Comparison of ENCODE assay signal across 8 cellular contexts in genomic region chr19:43534811-43535761, GRCh38. TPM values are rescaled to one million over a fixed set of nuclear protein-coding genes. Genes with fewer than 3 reads are reported as not detected.
DNase-seq lines count a peak whose midpoint lies in the region; ATAC-seq and TF ChIP-seq lines count a peak whose summit lies in the region.

No MANE protein-coding gene starts in this region.

- H3K4me2 ChIP-seq in PC-3 (ENCODE audit: low read length) (peak overlapping the region; percentile 90), smooth muscle cell (no peak overlapping the region)

- no peaks in the 10 kb centered on the region for H3K9me2 ChIP-seq in PC-3 (replicated peaks; ENCODE audit: low read length)

- H3K79me2 ChIP-seq in PC-3 (ENCODE audit: low read length) (no peaks in the 10 kb centered on the region), smooth muscle cell (ENCODE audit: low read depth) (no peaks in the 10 kb centered on the region)

- DNase-seq in NCI-H446 treated with DMSO at 0.1 percent for 48 hours (lab: John Stamatoyannopoulos, UW) (peak; percentile 3), NCI-H446 (lab: John Stamatoyannopoulos, UW) (no peak), PC-3 (peak; percentile 17), breast epithelium (ENCODE audit: low spot score in 2 of 2) (peak; percentile 60 to 64), islet precursor cell (peak; percentile 90), smooth muscle cell (lab: John Stamatoyannopoulos, UW; ENCODE audit: unreplicated experiment) (peak; percentile 3), AML-193 (lab: John Stamatoyannopoulos, UW) (no peak)

- peak; percentile 49 for TF ChIP-seq CTCF in PC-3 (conservative IDR thresholded peaks at IDR 0.05; ENCODE audit: low read depth, low read length)
- TF ChIP-seq CTCF in breast epithelium (IDR thresholded peaks at IDR 0.05), result peak; percentile 57 to 64 (median 58)
- peak; percentile 44 for TF ChIP-seq CTCF in smooth muscle cell (IDR thresholded peaks at IDR 0.05; ENCODE audit: borderline replicate concordance, insufficient read depth, poor library complexity, severe bottlenecking)

- no peak overlapping the region for H3K9ac ChIP-seq in PC-3 (ENCODE audit: low read length)
- H3K9ac ChIP-seq in smooth muscle cell (ENCODE audit: low read depth), result no peak overlapping the region

- H3K27ac ChIP-seq in PC-3 (ENCODE audit: low read length) (no peak overlapping the region), breast epithelium (peak overlapping the region; percentile 82 to 87), smooth muscle cell (ENCODE audit: low read depth) (peak overlapping the region; percentile 31)

- TF ChIP-seq POLR2A in breast epithelium (IDR thresholded peaks at IDR 0.05), result no peak

- H3K27me3 ChIP-seq in PC-3 (ENCODE audit: low read length) (no peaks in the 10 kb centered on the region), breast epithelium (no peaks in the 10 kb centered on the region), smooth muscle cell (ENCODE audit: low read depth) (no peaks in the 10 kb centered on the region)

- CTCF ChIA-PET in PC-3 (lab: Charles Lee), result interaction anchor here (0.5 kb wide), 1 partner anchor 134 kb away, joined by 14 read pairs; no protein-coding TSS in a partner anchor

- POLR2A ChIA-PET in PC-3 (lab: Charles Lee; ENCODE audit: unreplicated experiment), result no interaction called here

- no TSS peak for BruUV-seq in PC-3 (replicated peaks; lab: Mats Ljungman, UMichigan)

- no peaks in the 10 kb centered on the region for H3F3A ChIP-seq in PC-3 (ENCODE audit: low read length, unreplicated experiment)
- no peaks in the 10 kb centered on the region for H3F3A ChIP-seq in smooth muscle cell (ENCODE audit: low read depth)

- 65% methylated on average over 30 of the region's 62 CpGs for WGBS in smooth muscle cell (ENCODE audit: low lambda C conversion rate)

- ATAC-seq in PC-3, result no peak
- no peak for ATAC-seq in HG02571 (IDR thresholded peaks at IDR 0.05; ENCODE audit: unreplicated experiment)

- H3K4me3 ChIP-seq in PC-3 (ENCODE audit: low read length) (no peak overlapping the region), breast epithelium (peak overlapping the region in 1 of 3 donors; percentile 71), smooth muscle cell (no peak overlapping the region)

- intact Hi-C loops in PC-3 (cut with micrococcal nuclease) (loop anchor here (2.0 kb wide), 1 partner anchor 60 kb away; no protein-coding TSS in a partner anchor), breast epithelium (cut with DNase I; ENCODE audit: low total_unique reads) (loop anchor here (10.0 kb wide), 1 partner anchor 60 kb away; the partner anchor contains the start of genes IRGQ and ZNF576)

- H3K9me3 ChIP-seq in PC-3 (ENCODE audit: low read length) (no peaks in the 10 kb centered on the region), breast epithelium (no peaks in the 10 kb centered on the region), smooth muscle cell (replicated peaks; ENCODE audit: low read depth) (no peaks in the 10 kb centered on the region)

- H3K4me1 ChIP-seq in PC-3 (ENCODE audit: insufficient read depth, low read length), result peaks cover 9% of the 10 kb centered on the region
- H3K4me1 ChIP-seq in breast epithelium, result no peaks in the 10 kb centered on the region
- H3K4me1 ChIP-seq in smooth muscle cell (ENCODE audit: low read depth), result peaks cover 4% of the 10 kb centered on the region

- H3K36me3 ChIP-seq in PC-3 (ENCODE audit: low read depth, low read length) (peaks cover 4% of the 10 kb centered on the region; the same call in 1 of the 2 replicates), breast epithelium (no peaks in the 10 kb centered on the region), smooth muscle cell (ENCODE audit: low read depth) (peaks cover 14% of the 10 kb centered on the region)

- H4K20me1 ChIP-seq in PC-3 (ENCODE audit: low read length), result no peaks in the 10 kb centered on the region
- H4K20me1 ChIP-seq in smooth muscle cell (ENCODE audit: low read depth), result no peaks in the 10 kb centered on the region

- H2AFZ ChIP-seq in PC-3 (ENCODE audit: low read length) (no peak overlapping the region), smooth muscle cell (ENCODE audit: low read depth) (no peak overlapping the region)

RNA-seq across cellular contexts. Expression of gene ZNF575, which starts 2.1 kb away (rescaled TPM):
- total RNA-seq in PC-3 (2014; rRNA removed), result 0.98 TPM in 1 of 2 replicates, not detected in the other
- total RNA-seq in breast epithelium, result under 1 TPM; 0.59 to 0.98 (median 0.64) TPM
- 0.18 TPM in 1 of 2 replicates, not detected in the other for total RNA-seq in smooth muscle cell
- 1.7 and 2.4 TPM in 2 replicates for polyA plus RNA-seq in smooth muscle cell

RNA-seq across cellular contexts. Expression of gene ETHE1, which starts 8.1 kb away (rescaled TPM):
- total RNA-seq in PC-3 (2014; rRNA removed) (34.2 and 44.9 TPM in 2 replicates), breast epithelium (10 to 100 TPM; 41.6 to 70.1 (median 59.4) TPM), smooth muscle cell (45.4 and 61.1 TPM in 2 replicates)
- polyA plus RNA-seq in smooth muscle cell, result 57.6 and 61.4 TPM in 2 replicates

RNA-seq across cellular contexts. Expression of gene PHLDB3, which starts 30.5 kb away (rescaled TPM):
- 29.0 and 36.0 TPM in 2 replicates for total RNA-seq in PC-3 (2014; rRNA removed)
- total RNA-seq in breast epithelium, result 10 to 100 TPM in 2 of 3 donors, 1 to 10 TPM in 1; 7.5 to 19.5 (median 15.1) TPM
- 7.2 and 8.9 TPM in 2 replicates for total RNA-seq in smooth muscle cell
- polyA plus RNA-seq in smooth muscle cell, result 8.6 and 17.4 TPM in 2 replicates

RNA-seq across cellular contexts. Expression of gene XRCC1, which starts 40.2 kb away (rescaled TPM):
- total RNA-seq in PC-3 (2014; rRNA removed), result 23.4 and 43.1 TPM in 2 replicates
- 10 to 100 TPM; 21.0 to 30.6 (median 29.0) TPM for total RNA-seq in breast epithelium
- total RNA-seq in smooth muscle cell, result 19.0 and 24.9 TPM in 2 replicates
- 35.1 and 43.0 TPM in 2 replicates for polyA plus RNA-seq in smooth muscle cell

RNA-seq across cellular contexts. Expression of gene PINLYP, which starts 40.5 kb away (rescaled TPM):
- total RNA-seq in PC-3 (2014; rRNA removed), result 0.18 TPM in 1 of 2 replicates, not detected in the other
- total RNA-seq in breast epithelium, result 10 to 100 TPM in 1 of 3 donors, 1 to 10 TPM in 2; 4.5 to 12.5 (median 6.9) TPM
- total RNA-seq in smooth muscle cell, result 1.7 and 5.5 TPM in 2 replicates
- 2.2 and 8.3 TPM in 2 replicates for polyA plus RNA-seq in smooth muscle cell

Comparison
In these comparisons a context has a peak if more than half of its experiments do, and no peak if none do; other contexts are left out.
1. DNase-seq: peak in NCI-H446 treated with DMSO at 0.1 percent for 48 hours (single experiment), PC-3 (single experiment), breast epithelium (2 of 2), islet precursor cell (single experiment) and smooth muscle cell (single experiment); none in NCI-H446 (0 of 2) and AML-193 (0 of 2).
2. Peak in every context shown above with its lines, with median percentiles within 50 percentile points of each other: CTCF ChIP-seq.